In genomic region chr7:141649865-141650499, GRCh38 we compare ENCODE assay signal across 8 cellular contexts. TPM values are rescaled to one million over a fixed set of nuclear protein-coding genes. Genes with fewer than 3 reads are reported as not detected.
DNase-seq lines count a peak whose midpoint lies in the region; ATAC-seq and TF ChIP-seq lines count a peak whose summit lies in the region.

No MANE protein-coding gene starts in this region.

- H3K4me1 ChIP-seq in adrenal gland (replicated peaks in 1 of 2) (peaks cover 3 to 20% of the 10 kb centered on the region in 2 donors), cardiac muscle cell (ENCODE audit: low read depth) (no peaks in the 10 kb centered on the region)

- ATAC-seq in GM19397 (IDR thresholded peaks at IDR 0.05; ENCODE audit: unreplicated experiment): peak; percentile 51
- peak; percentile 50 for ATAC-seq in HG03521 (IDR thresholded peaks at IDR 0.05; ENCODE audit: unreplicated experiment)

- H3K4me3 ChIP-seq in adrenal gland: no peak overlapping the region
- no peak overlapping the region for H3K4me3 ChIP-seq in cardiac muscle cell

- intact Hi-C loops in adrenal gland (cut with DNase I): no loop called here

- TF ChIP-seq CTCF in adrenal gland (IDR thresholded peaks at IDR 0.05) (peak; percentile 64 to 88 (median 78)), cardiac muscle cell (IDR thresholded peaks at IDR 0.05; ENCODE audit: low read depth, low read length) (peak; percentile 86)

- H3K9me3 ChIP-seq in adrenal gland (replicated peaks in 1 of 3) (no peaks in the 10 kb centered on the region), cardiac muscle cell (ENCODE audit: low read depth) (no peaks in the 10 kb centered on the region)

- no peaks in the 10 kb centered on the region for H3K27me3 ChIP-seq in adrenal gland
- H3K27me3 ChIP-seq in cardiac muscle cell: no peaks in the 10 kb centered on the region

- DNase-seq in D341Med (ENCODE audit: low spot score) (peak; percentile 84), NCI-H510A (lab: John Stamatoyannopoulos, UW) (peak; percentile 49), adrenal gland (peak; percentile 76 to 94 (median 87)), cardiac muscle cell (ENCODE audit: low read depth in 1 of 2, low spot score in 1 of 2) (peak; percentile 68 to 94), pons (ENCODE audit: low spot score) (peak; percentile 92)
- DNase-seq in NK-92 treated with Interleukin-12 subunit alpha and Interleukin-12 subunit beta, amount 100 ng/mL, for 24 hours (lab: John Stamatoyannopoulos, UW): no peak

- WGBS in adrenal gland, 4 donors: 15 to 19% (median 17%) methylated on average over 4 of the region's 4 CpGs

- no peak for TF ChIP-seq POLR2A in adrenal gland (IDR thresholded peaks at IDR 0.05)

- no peaks in the 10 kb centered on the region for H3K36me3 ChIP-seq in adrenal gland (replicated peaks in 1 of 2)
- peaks cover 4% of the 10 kb centered on the region for H3K36me3 ChIP-seq in cardiac muscle cell

- peak overlapping the region in 2 of 5 donors; percentile 18 to 19 for H3K27ac ChIP-seq in adrenal gland
- no peak overlapping the region for H3K27ac ChIP-seq in cardiac muscle cell

RNA-seq across cellular contexts. Expression of gene DENND11, which starts 52.0 kb away (rescaled TPM):
- total RNA-seq in adrenal gland (10 to 100 TPM in 7 of 8 donors, 1 to 10 TPM in 1; 8.6 to 19.3 (median 14.7) TPM), cardiac muscle cell (8.5 and 15.5 TPM in 2 replicates)
- polyA plus RNA-seq in adrenal gland (1 to 10 TPM; 2.7 to 6.2 (median 3.6) TPM), cardiac muscle cell (5.0 and 5.1 TPM in 2 replicates)

RNA-seq across cellular contexts. Expression of gene WEE2, which starts 58.2 kb away (rescaled TPM):
- not detected for total RNA-seq in adrenal gland
- polyA plus RNA-seq in adrenal gland: under 1 TPM in 2 of 3 donors, not detected in 1; 0.03 to 0.09 TPM
- 0.07 and 0.09 TPM in 2 replicates for total RNA-seq in cardiac muscle cell
- polyA plus RNA-seq in cardiac muscle cell: not detected in 2 replicates
